Comparison of ENCODE assay signal across 10 cellular contexts in the genomic region with DNA sequence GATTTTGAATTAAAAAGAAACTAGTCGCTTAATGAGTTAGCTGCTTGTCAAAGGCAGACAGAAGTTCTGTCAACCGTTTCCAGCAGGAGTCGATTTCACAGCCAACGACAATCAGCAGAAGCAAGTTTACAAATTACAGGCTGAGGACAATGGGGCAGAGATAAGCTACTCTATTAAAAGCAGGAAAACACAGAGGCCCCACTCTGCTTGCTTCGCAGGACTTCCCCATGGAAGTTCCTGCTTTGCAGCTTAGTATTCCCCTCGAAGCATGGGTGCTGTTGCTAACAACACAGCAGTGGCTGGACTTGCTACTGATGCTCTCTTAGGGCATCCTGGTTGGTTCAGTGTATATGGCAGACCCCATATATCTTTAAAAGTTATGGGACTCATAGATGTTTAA. TPM values are rescaled to one million over a fixed set of nuclear protein-coding genes. Genes with fewer than 3 reads are reported as not detected.
DNase-seq lines count a peak whose midpoint lies in the region; ATAC-seq and TF ChIP-seq lines count a peak whose summit lies in the region.
"Had no signal": no experiment of that assay in that cellular context is flagged by ENCODE, and none has a peak within 500 bp of the region (broad histone marks: within the 10 kb centered on the region; RNA-seq: fewer than 3 reads in every experiment).

No MANE protein-coding gene starts in this region.

- CTCF ChIA-PET in Panc1 (lab: Charles Lee), result no interaction called here

- H3K9me3 Mint-ChIP-seq in CD14-positive monocyte, result no peaks in the 10 kb centered on the region

- H3K27ac ChIP-seq in Panc1 (ENCODE audit: low read length), result peak overlapping the region; percentile 99

- POLR2A ChIA-PET in Panc1 (lab: Charles Lee), result interaction anchor here (0.9 to 1.8 kb wide), 2 partner anchors 16 to 51 kb away, joined by 3 to 15 read pairs; a partner anchor contains a TSS

- no peaks in the 10 kb centered on the region for H3K27me3 ChIP-seq in Panc1 (ENCODE audit: control insufficient read depth, insufficient read depth, low read length)

- DNase-seq in CD14-positive monocyte (ENCODE audit: low spot score) (no peak), Panc1 (ENCODE audit: low read depth, low spot score) (no peak), left kidney (ENCODE audit: low read depth, low spot score) (peak; percentile 19), DMS53 (lab: John Stamatoyannopoulos, UW) (no peak)
- no peak for DNase-seq in activated effector memory CD4-positive, alpha-beta T cell treated with Interleukin-2 at 50 U/mL for 16 hours
- DNase-seq in activated CD4-positive, alpha-beta T cell treated with anti-CD3 and anti-CD28 coated beads for 48 hours, result no peak
- DNase-seq: NCI-H2029 treated with DMSO at 0.1 percent for 48 hours had no signal

- H3K27me3 Mint-ChIP-seq in CD14-positive monocyte (ENCODE audit: low read depth in 3 of 3), result peaks cover 0 to 2% (median 0%) of the 10 kb centered on the region in 3 donors

- intact Hi-C loops in CD14-positive monocyte (cut with micrococcal nuclease), result no loop called here
- intact Hi-C loops in Panc1 (cut with micrococcal nuclease; ENCODE audit: unreplicated experiment), result no loop called here

- peak overlapping the region; percentile 90 to 96 (median 92) for H3K27ac Mint-ChIP-seq in CD14-positive monocyte

- peaks cover 50% of the 10 kb centered on the region for H3K4me1 ChIP-seq in Panc1 (ENCODE audit: control insufficient read depth, insufficient read depth, low read length)

- TF ChIP-seq CTCF in CD14-positive monocyte (IDR thresholded peaks at IDR 0.05) (no peak), Panc1 (IDR thresholded peaks at IDR 0.05) (no peak)

- in situ Hi-C loops in Panc1 (cut with HindIII; ENCODE audit: low pct_unique_long_range_greater_than_20kb, low sequenced_read_pairs), result no loop called here

- no TSS peak for BruUV-seq in Panc1 (replicated peaks; lab: Mats Ljungman, UMichigan)

- H3K36me3 ChIP-seq in Panc1 (ENCODE audit: control insufficient read depth, insufficient read depth, low read length), result no peaks in the 10 kb centered on the region
- H3K36me3 ChIP-seq: HAP-1 had no signal

- ATAC-seq in GM19438 (IDR thresholded peaks at IDR 0.05; ENCODE audit: low read depth, unreplicated experiment) (peak; percentile 48), Panc1 (peak; percentile 69), GM18520 (IDR thresholded peaks at IDR 0.05; ENCODE audit: unreplicated experiment) (no peak)

- peaks cover 41% of the 10 kb centered on the region for H3K4me1 Mint-ChIP-seq in CD14-positive monocyte

- no peaks in the 10 kb centered on the region for H3K9me3 ChIP-seq in Panc1 (ENCODE audit: control insufficient read depth, insufficient read depth, low read depth, low read length)
- H3K9me3 ChIP-seq: HAP-1 had no signal

- peak overlapping the region; percentile 34 to 53 for H3K4me3 Mint-ChIP-seq in CD14-positive monocyte

- H3K4me3 ChIP-seq in Panc1 (ENCODE audit: low read depth in 2 of 2, low read length in 2 of 2), result no peak overlapping the region
- H3K4me3 ChIP-seq: HAP-1 had no signal

- no peaks in the 10 kb centered on the region for H3K36me3 Mint-ChIP-seq in CD14-positive monocyte

RNA-seq across cellular contexts. Expression of a gene that starts 50.8 kb away (rescaled TPM):
- 100 to 1,000 TPM; 499 to 510 TPM for polyA plus RNA-seq in CD14-positive monocyte
- total RNA-seq in Panc1 (2021; ENCODE audit: unreplicated experiment), result 177 TPM
- 108 TPM for polyA plus RNA-seq in Panc1 (2012; ENCODE audit: insufficient read length)
